Comparison of ENCODE assay signal across 1 cellular context in genomic region chr5:65768723-65769122, GRCh38.
TF ChIP-seq lines count a peak whose summit lies in the region.

No MANE protein-coding gene starts in this region.

TF ChIP-seq in A549, 52 proteins besides CTCF, POLR2A, EP300 and RAD21:
- TF ChIP-seq BCL3 (IDR thresholded peaks at IDR 0.05) (no peak), HMGXB4 (CRISPR knock-in tag; IDR thresholded peaks at IDR 0.05; ENCODE audit: borderline replicate concordance) (no peak)
